ENCODE assay signal across 5 cellular contexts in genomic region chr6:131916091-131916796, GRCh38. TPM values are rescaled to one million over a fixed set of nuclear protein-coding genes. Genes with fewer than 3 reads are reported as not detected.
"Had no signal": no experiment of that assay in that cellular context is flagged by ENCODE, and none has a peak within 500 bp of the region (broad histone marks: within the 10 kb centered on the region; RNA-seq: fewer than 3 reads in every experiment).

No MANE protein-coding gene starts in this region.

RNA-seq across cellular contexts. Expression of gene CCN2, which starts 34.9 kb away (rescaled TPM):
- total RNA-seq: activated CD4-positive, alpha-beta memory T cell treated with anti-CD3 and anti-CD28 coated beads, Interleukin-2, amount 10 ng/mL, durations not matched to agents 7 days and 5 days; activated CD4-positive, alpha-beta T cell treated with anti-CD3 and anti-CD28 coated beads, Interleukin-2, amount 10 ng/mL, durations not matched to agents 7 days and 5 days; activated naive CD4-positive, alpha-beta T cell treated with anti-CD3 and anti-CD28 coated beads for 36 hours; activated naive CD8-positive, alpha-beta T cell treated with anti-CD3 and anti-CD28 coated beads for 36 hours; activated T-helper 2 cell treated with anti-CD3 and anti-CD28 coated beads, Interferon-gamma antibody, Interleukin-2, Interleukin-4, amounts not matched to agents 10 μg/mL and 5 μg/mL and 100 μg/mL, durations not matched to agents 14 hours and 24 hours and 36 hours had no signal
